Comparison of ENCODE assay signal across 24 cellular contexts in the genomic region with DNA sequence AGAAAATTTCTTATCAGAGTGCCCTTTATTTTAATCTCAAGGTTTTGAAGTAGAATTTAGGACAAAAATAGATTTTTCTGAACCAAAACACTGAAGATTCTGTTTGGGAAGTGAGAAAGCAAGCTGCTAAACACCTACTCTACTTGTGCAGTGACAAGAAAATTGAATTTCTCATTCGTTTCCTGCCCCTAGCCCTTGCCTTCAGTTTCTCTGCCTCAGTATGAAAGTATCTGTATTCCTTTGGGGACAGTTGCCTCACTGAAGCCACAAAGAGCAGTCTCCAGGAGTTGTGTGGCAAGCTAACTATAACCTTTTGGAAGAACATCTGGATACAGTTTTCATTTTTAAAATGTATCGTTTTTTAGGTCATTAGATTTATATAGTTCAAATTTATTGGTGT. TPM values are rescaled to one million over a fixed set of nuclear protein-coding genes. Genes with fewer than 3 reads are reported as not detected.
DNase-seq lines count a peak whose midpoint lies in the region; ATAC-seq, FAIRE-seq and TF ChIP-seq lines count a peak whose summit lies in the region.
"Had no signal": no experiment of that assay in that cellular context is flagged by ENCODE, and none has a peak within 500 bp of the region (broad histone marks: within the 10 kb centered on the region; RNA-seq: fewer than 3 reads in every experiment).

No MANE protein-coding gene starts in this region.

- POLR2A ChIA-PET in A549 (lab: Yijun Ruan, JAX): interaction anchor here (1.8 kb wide), 1 partner anchor 20 kb away, joined by 10 read pairs; a partner anchor contains a TSS

- peaks cover 45% of the 10 kb centered on the region for H3K36me3 ChIP-seq in RWPE2 (ENCODE audit: low read depth)
- H3K36me3 ChIP-seq: neutrophil had no signal

- TF ChIP-seq CTCF in A549 (IDR thresholded peaks at IDR 0.05) (no peak), GM13976 (IDR thresholded peaks at IDR 0.05; ENCODE audit: borderline replicate concordance, control extremely low read depth, extremely low read depth, insufficient read depth, missing control alignments) (no peak), RWPE2 (IDR thresholded peaks at IDR 0.05; ENCODE audit: poor library complexity, severe bottlenecking) (no peak)

- ATAC-seq in A549: no peak
- no peak for ATAC-seq in RWPE2 (ENCODE audit: low read depth)
- no peak for ATAC-seq in HG03469 (IDR thresholded peaks at IDR 0.05; ENCODE audit: unreplicated experiment)
- ATAC-seq in GM19023 (IDR thresholded peaks at IDR 0.05; ENCODE audit: unreplicated experiment): no peak
- ATAC-seq: activated T-helper 17 cell treated with anti-CD3 and anti-CD28 coated beads, Interleukin-2, amount 50 U/mL, for 72 hours had no signal

- intact Hi-C loops in posterior vena cava (cut with DNase I): no loop called here

- no peak for TF ChIP-seq POLR2A in A549 (IDR thresholded peaks at IDR 0.05; ENCODE audit: low read length)

- no peak for FAIRE-seq in A549 (lab: Jason Lieb, UNC)
- FAIRE-seq: A204.1, colon, kidney had no signal

- WGBS in A549 (ENCODE audit: missing lambda C conversion rate): 50% methylated on average over 2 of the region's 2 CpGs

- no peak for TF ChIP-seq EP300 in A549 (IDR thresholded peaks at IDR 0.05)

- in situ Hi-C loops in GM13976 (cut with MboI; ENCODE audit: low sequenced_read_pairs, unreplicated experiment): no loop called here

- H3K4me2 ChIP-seq in A549: peak overlapping the region; percentile 62

- peaks cover 58% of the 10 kb centered on the region for H3K4me1 ChIP-seq in A549
- peaks cover 52% of the 10 kb centered on the region for H3K4me1 ChIP-seq in RWPE2 (ENCODE audit: insufficient read depth, poor library complexity, severe bottlenecking)

- H3K4me3 ChIP-seq in A549 (no peak overlapping the region), RWPE2 (ENCODE audit: severe bottlenecking) (no peak overlapping the region)
- H3K4me3 ChIP-seq: heart right ventricle, tibial nerve had no signal

- H3K27me3 ChIP-seq in RWPE2 (ENCODE audit: insufficient read depth, poor library complexity, severe bottlenecking): no peaks in the 10 kb centered on the region
- H3K27me3 ChIP-seq: heart right ventricle, neutrophil, tibial nerve had no signal

- H3K27ac ChIP-seq in A549 (peak overlapping the region; percentile 62 to 64; a peak in 4 of 6 replicates), RWPE2 (ENCODE audit: poor library complexity, severe bottlenecking) (peak overlapping the region; percentile 96)
- H3K27ac ChIP-seq: heart right ventricle, neutrophil had no signal

- H3K9me3 ChIP-seq in A549: peaks cover 5% of the 10 kb centered on the region; the same call in 1 of the 3 replicates
- no peaks in the 10 kb centered on the region for H3K9me3 ChIP-seq in RWPE2 (ENCODE audit: severe bottlenecking)
- H3K9me3 ChIP-seq: neutrophil, tibial nerve had no signal

- DNase-seq in A549 (ENCODE audit: low read depth in 1 of 2, low spot score in 1 of 2) (no peak), GM13976 (ENCODE audit: low spot score) (peak; percentile 38), RWPE2 (ENCODE audit: low spot score) (no peak), fibroblast of peridontal ligament (ENCODE audit: extremely low read depth) (peak; percentile 73), posterior vena cava (ENCODE audit: low spot score) (no peak)
- DNase-seq in activated T-cell treated with anti-CD3 and anti-CD28 coated beads, Interleukin-2, amount 50 U/mL, for 1 hour: no peak
- DNase-seq: activated CD4-positive, alpha-beta memory T cell treated with anti-CD3 and anti-CD28 coated beads for 36 hours; amniotic stem cell; heart right ventricle; kidney; NCI-H187 treated with DMSO at 0.1 percent for 48 hours; NCI-H446 treated with DMSO at 0.1 percent for 48 hours; OCI-M1; stimulated activated CD4-positive, alpha-beta T cell treated with anti-CD3 and anti-CD28 coated beads, Interleukin-4, amount 100 ng/mL, for 4 hours had no signal

- CTCF ChIA-PET in A549 (lab: Yijun Ruan, JAX): interaction anchor here (1.3 to 2.7 kb wide), 2 partner anchors 50 to 161 kb away, joined by 6 to 9 read pairs; no protein-coding TSS in a partner anchor

- TF ChIP-seq RAD21 in A549 (conservative IDR thresholded peaks at IDR 0.05 in 1 of 2, IDR thresholded peaks at IDR 0.05 in 1 of 2): no peak

TF ChIP-seq in A549, 52 proteins besides CTCF, POLR2A, EP300 and RAD21:
- no peak for TF ChIP-seq NPAS2 (CRISPR knock-in tag; IDR thresholded peaks at IDR 0.05; ENCODE audit: borderline replicate concordance)
- TF ChIP-seq, protein P1, sequence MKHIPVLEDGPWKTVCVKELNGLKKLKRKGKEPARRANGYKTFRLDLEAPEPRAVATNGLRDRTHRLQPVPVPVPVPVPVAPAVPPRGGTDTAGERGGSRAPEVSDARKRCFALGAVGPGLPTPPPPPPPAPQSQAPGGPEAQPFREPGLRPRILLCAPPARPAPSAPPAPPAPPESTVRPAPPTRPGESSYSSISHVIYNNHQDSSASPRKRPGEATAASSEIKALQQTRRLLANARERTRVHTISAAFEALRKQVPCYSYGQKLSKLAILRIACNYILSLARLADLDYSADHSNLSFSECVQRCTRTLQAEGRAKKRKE (CRISPR knock-in tag; IDR thresholded peaks at IDR 0.05; ENCODE audit: low read depth): no peak
- TF ChIP-seq HOXA7 (CRISPR knock-in tag; IDR thresholded peaks at IDR 0.05): no peak
- TF ChIP-seq MAFK (IDR thresholded peaks at IDR 0.05; ENCODE audit: partially characterized antibody): no peak
- TF ChIP-seq, protein P2, sequence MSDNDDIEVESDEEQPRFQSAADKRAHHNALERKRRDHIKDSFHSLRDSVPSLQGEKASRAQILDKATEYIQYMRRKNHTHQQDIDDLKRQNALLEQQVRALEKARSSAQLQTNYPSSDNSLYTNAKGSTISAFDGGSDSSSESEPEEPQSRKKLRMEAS (IDR thresholded peaks at IDR 0.05): no peak
- TF ChIP-seq POLR2AphosphoS2 (conservative IDR thresholded peaks at IDR 0.05; ENCODE audit: low read length): no peak
- TF ChIP-seq CBX8 (IDR thresholded peaks at IDR 0.05): no peak
- no peak for TF ChIP-seq RCOR1 (IDR thresholded peaks at IDR 0.05; ENCODE audit: low read depth, low read length)
- TF ChIP-seq NFE2L2 (conservative IDR thresholded peaks at IDR 0.05; ENCODE audit: low read length): no peak
- no peak for TF ChIP-seq HEYL (CRISPR knock-in tag; IDR thresholded peaks at IDR 0.05)
- TF ChIP-seq CHD2 (IDR thresholded peaks at IDR 0.05; ENCODE audit: low read length, partially characterized antibody): no peak
- no peak for TF ChIP-seq HOXB13 (CRISPR knock-in tag; IDR thresholded peaks at IDR 0.05; ENCODE audit: low read depth)
- TF ChIP-seq TP53 (CRISPR knock-in tag; IDR thresholded peaks at IDR 0.05): no peak
- TF ChIP-seq, protein P3, sequence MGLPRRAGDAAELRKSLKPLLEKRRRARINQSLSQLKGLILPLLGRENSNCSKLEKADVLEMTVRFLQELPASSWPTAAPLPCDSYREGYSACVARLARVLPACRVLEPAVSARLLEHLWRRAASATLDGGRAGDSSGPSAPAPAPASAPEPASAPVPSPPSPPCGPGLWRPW (IDR thresholded peaks at IDR 0.05): no peak
- TF ChIP-seq EHF (CRISPR knock-in tag; IDR thresholded peaks at IDR 0.05): no peak
- TF ChIP-seq HDAC2 (IDR thresholded peaks at IDR 0.05): no peak
- TF ChIP-seq HOXB5 (CRISPR knock-in tag; IDR thresholded peaks at IDR 0.05): no peak

RNA-seq across cellular contexts. Expression of a gene that starts 19.7 kb away (rescaled TPM):
- polyA plus RNA-seq in A549 (2011; rRNA removed): 14.4 and 14.7 TPM in 2 replicates
- polyA plus RNA-seq in A549 (2012; cell fraction: cytosol; rRNA removed): 3.9 and 4.7 TPM in 2 replicates
- 4.9 and 6.7 TPM in 2 replicates for polyA plus RNA-seq in A549 (2012; cell fraction: nucleus; rRNA removed)
- polyA plus RNA-seq in A549 (2017; fragmentation: RNase III; extraction: RNeasy Plus Mini Kit Qiagen cat#74134 plus additional on column Dnase treatment): 9.6 to 10.6 TPM (median 9.7 TPM) in 3 replicates
- 4.9 and 7.2 TPM in 2 replicates for polyA minus RNA-seq in A549 (2011; rRNA and poly(A)+ RNA removed)
- total RNA-seq in posterior vena cava: 10 to 100 TPM; 13.3 to 16.1 TPM

RNA-seq across cellular contexts. Expression of a gene that starts 26.7 kb away (rescaled TPM):
- polyA plus RNA-seq in A549 (2011; rRNA removed): not detected in 2 replicates
- not detected in 2 replicates for polyA plus RNA-seq in A549 (2012; cell fraction: cytosol; rRNA removed)
- polyA plus RNA-seq in A549 (2012; cell fraction: nucleus; rRNA removed): not detected in 2 replicates
- polyA plus RNA-seq in A549 (2017; fragmentation: RNase III; extraction: RNeasy Plus Mini Kit Qiagen cat#74134 plus additional on column Dnase treatment): not detected in 3 replicates
- not detected in 2 replicates for polyA minus RNA-seq in A549 (2011; rRNA and poly(A)+ RNA removed)
- total RNA-seq in posterior vena cava: not detected
- total RNA-seq: activated CD4-positive, alpha-beta memory T cell treated with anti-CD3 and anti-CD28 coated beads for 36 hours; activated T-helper 17 cell treated with anti-CD3 and anti-CD28 coated beads, Interleukin-2, amount 50 U/mL, for 72 hours; heart right ventricle; kidney; M059J; mesothelial cell of epicardium; skeletal muscle tissue; tibial nerve had no signal
- polyA plus RNA-seq: heart right ventricle had no signal

Comparison
In these comparisons a context has a peak if more than half of its experiments do, and no peak if none do; other contexts are left out.
1. DNase-seq: peak in GM13976 (single experiment) and fibroblast of peridontal ligament (single experiment); none in A549 (0 of 2), RWPE2 (single experiment), posterior vena cava (single experiment) and activated T-cell treated with anti-CD3 and anti-CD28 coated beads, Interleukin-2, amount 50 U/mL, for 1 hour (single experiment).